ENCODE assay signal across 1 cellular context in genomic region chr22:28773461-28773867, GRCh38.
TF ChIP-seq lines count a peak whose summit lies in the region.

No MANE protein-coding gene starts in this region.

TF ChIP-seq in SK-N-SH, 30 proteins besides CTCF, POLR2A, EP300 and RAD21 (continued from another document):
- TF ChIP-seq REST (IDR thresholded peaks at IDR 0.05; ENCODE audit: low read depth, low read length) (no peak), GABPA (IDR thresholded peaks at IDR 0.05; ENCODE audit: low read depth) (no peak), MEF2A (IDR thresholded peaks at IDR 0.05; ENCODE audit: borderline replicate concordance, low read depth) (no peak)
